In the genomic region with DNA sequence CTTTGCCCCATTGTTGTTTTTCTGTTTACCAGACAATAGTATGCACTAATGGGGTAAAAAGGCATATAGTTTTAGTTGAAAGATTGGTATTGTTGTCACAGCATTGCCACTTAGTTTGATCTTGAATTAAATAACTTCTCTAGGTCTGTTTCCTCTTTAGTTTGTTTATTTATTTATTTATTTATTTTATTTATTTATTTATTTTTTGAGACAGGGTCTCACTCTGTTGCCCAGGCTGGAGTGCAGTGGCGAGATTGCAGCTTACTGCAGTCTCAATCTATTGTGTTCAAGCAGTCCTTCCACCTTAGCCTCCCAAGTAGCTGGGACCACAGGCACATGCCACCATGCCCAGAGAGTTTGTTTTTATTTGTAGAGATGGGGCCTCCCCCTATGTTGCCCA, we compare ENCODE assay signal across 16 cellular contexts.
DNase-seq lines count a peak whose midpoint lies in the region; ATAC-seq, FAIRE-seq and TF ChIP-seq lines count a peak whose summit lies in the region.
"Had no signal": no experiment of that assay in that cellular context is flagged by ENCODE, and none has a peak within 500 bp of the region (broad histone marks: within the 10 kb centered on the region; RNA-seq: fewer than 3 reads in every experiment).

No MANE protein-coding gene starts in this region.

- H3K4me2 ChIP-seq in PC-3 (ENCODE audit: low read length): peak overlapping the region; percentile 60; the same call in 1 of the 2 replicates
- H3K4me2 ChIP-seq: BLaER1 had no signal

- H3K9me3 Mint-ChIP-seq in effector memory CD8-positive, alpha-beta T cell: no peaks in the 10 kb centered on the region
- H3K9me3 Mint-ChIP-seq: CD14-positive monocyte had no signal

- POLR2A ChIA-PET in PC-3 (lab: Charles Lee; ENCODE audit: unreplicated experiment): no interaction called here

- TF ChIP-seq POLR2A in GM12891 (IDR thresholded peaks at IDR 0.05; ENCODE audit: low read depth, low read length): no peak

- H3K4me1 Mint-ChIP-seq in effector memory CD8-positive, alpha-beta T cell (ENCODE audit: low read depth in 2 of 2): peaks cover 14 to 38% of the 10 kb centered on the region in 2 donors

- H4K20me1 ChIP-seq in PC-3 (ENCODE audit: low read length): 0 out of 2 replicates have a peak, but pooled peaks cover 3% of the 10 kb centered on the region

- CTCF ChIA-PET in PC-3 (lab: Charles Lee): no interaction called here

- H3F3A ChIP-seq in PC-3 (ENCODE audit: low read length, unreplicated experiment): no peaks in the 10 kb centered on the region

- peak; percentile 63 for FAIRE-seq in GM12891 (lab: Jason Lieb, UNC)
- FAIRE-seq in kidney (lab: Jason Lieb, UNC): no peak
- FAIRE-seq: A204.1, GM12878 had no signal

- BruUV-seq in PC-3 (replicated peaks; lab: Mats Ljungman, UMichigan): no TSS peak

- H3K4me1 ChIP-seq in PC-3 (ENCODE audit: insufficient read depth, low read length) (peaks cover 58% of the 10 kb centered on the region), kidney (ENCODE audit: control insufficient read depth in 1 of 2, insufficient read depth in 1 of 2, low read depth in 1 of 2, low read length in 2 of 2) (no peaks in the 10 kb centered on the region)
- H3K4me1 ChIP-seq: BLaER1 had no signal

- no peak for ATAC-seq in PC-3
- no peak for ATAC-seq in HG03039 (IDR thresholded peaks at IDR 0.05; ENCODE audit: unreplicated experiment)
- ATAC-seq in effector memory CD8-positive, alpha-beta T cell (replicated peaks): no peak
- ATAC-seq: GM12878 had no signal

- H3K9me3 ChIP-seq in PC-3 (ENCODE audit: low read length) (no peaks in the 10 kb centered on the region), kidney (ENCODE audit: control insufficient read depth in 1 of 2, low read length in 2 of 2) (no peaks in the 10 kb centered on the region)

- H3K27ac Mint-ChIP-seq in effector memory CD8-positive, alpha-beta T cell: no peak overlapping the region
- H3K27ac Mint-ChIP-seq: H9 had no signal

- H3K36me3 ChIP-seq in PC-3 (ENCODE audit: low read depth, low read length) (0 out of 2 replicates have a peak, but pooled peaks cover 3% of the 10 kb centered on the region), kidney (ENCODE audit: control insufficient read depth in 1 of 2, insufficient read depth in 2 of 2, low read length in 2 of 2) (no peaks in the 10 kb centered on the region)

- H3K27ac ChIP-seq in PC-3 (ENCODE audit: low read length): peak overlapping the region; percentile 78
- no peak overlapping the region for H3K27ac ChIP-seq in kidney (ENCODE audit: low read depth in 2 of 2, low read length in 2 of 2)
- H3K27ac ChIP-seq: BLaER1 had no signal

- no peak for TF ChIP-seq CTCF in PC-3 (conservative IDR thresholded peaks at IDR 0.05; ENCODE audit: low read depth, low read length)
- TF ChIP-seq CTCF in kidney (IDR thresholded peaks at IDR 0.05; ENCODE audit: borderline replicate concordance, extremely low read depth, insufficient read depth): no peak

- H3K27me3 Mint-ChIP-seq in effector memory CD8-positive, alpha-beta T cell: no peaks in the 10 kb centered on the region
- H3K27me3 Mint-ChIP-seq: CD4-positive, alpha-beta memory T cell had no signal

- H3K4me3 ChIP-seq in PC-3 (ENCODE audit: low read length): no peak overlapping the region
- H3K4me3 ChIP-seq in kidney (ENCODE audit: low read length in 2 of 2): no peak overlapping the region
- H3K4me3 ChIP-seq: BLaER1, GM12878 had no signal

- no peak overlapping the region for H2AFZ ChIP-seq in PC-3 (ENCODE audit: low read length)

- no peak overlapping the region for H3K4me3 Mint-ChIP-seq in effector memory CD8-positive, alpha-beta T cell
- H3K4me3 Mint-ChIP-seq: CD14-positive monocyte; CD4-positive, alpha-beta memory T cell; H9 had no signal

- H3K9ac ChIP-seq in PC-3 (ENCODE audit: low read length): no peak overlapping the region
- H3K9ac ChIP-seq in kidney (ENCODE audit: low read length in 2 of 2): no peak overlapping the region
- H3K9ac ChIP-seq: BLaER1 had no signal

- peaks cover 81% of the 10 kb centered on the region for H3K79me2 ChIP-seq in PC-3 (ENCODE audit: low read length)

- DNase-seq in GM12891 (ENCODE audit: insufficient read length, low spot score) (no peak), PC-3 (no peak), kidney (peak; percentile 26), activated T-cell treated with anti-CD3 and anti-CD28 coated beads for 4 hours (no peak), head of caudate nucleus (no peak)
- no peak for DNase-seq in effector memory CD8-positive, alpha-beta T cell
- DNase-seq: Calu3; CD4-positive, alpha-beta memory T cell; DMS79 treated with DMSO at 0.1 percent for 48 hours; GOT3; H9 had no signal

- peaks cover 7% of the 10 kb centered on the region for H3K36me3 Mint-ChIP-seq in effector memory CD8-positive, alpha-beta T cell (ENCODE audit: insufficient read depth)

- no peaks in the 10 kb centered on the region for H3K9me2 ChIP-seq in PC-3 (replicated peaks; ENCODE audit: low read length)

- intact Hi-C loops in PC-3 (cut with micrococcal nuclease) (no loop called here), kidney (cut with DNase I) (no loop called here), head of caudate nucleus (cut with DNase I) (no loop called here)

- no peaks in the 10 kb centered on the region for H3K27me3 ChIP-seq in PC-3 (ENCODE audit: low read length)
- H3K27me3 ChIP-seq: BLaER1 had no signal

TF ChIP-seq in GM12891, 5 proteins besides CTCF, POLR2A, EP300 and RAD21:
- TF ChIP-seq SPI1 (IDR thresholded peaks at IDR 0.05; ENCODE audit: low read depth, low read length) (no peak), POLR2AphosphoS5 (IDR thresholded peaks at IDR 0.05; ENCODE audit: low read depth, low read length) (no peak), POU2F2 (IDR thresholded peaks at IDR 0.05; ENCODE audit: low read depth, low read length) (no peak), TAF1 (IDR thresholded peaks at IDR 0.05; ENCODE audit: low read depth, low read length) (no peak), PAX5 (IDR thresholded peaks at IDR 0.05; ENCODE audit: insufficient read depth, low read length, severe bottlenecking) (no peak)
